In genomic region chr21:22120616-22121266, GRCh38 we compare ENCODE assay signal across 15 cellular contexts.
A peak's percentile ranks its signal among the peaks of the same experiment; 100 is the strongest.
DNase-seq lines count a peak whose midpoint lies in the region; ATAC-seq, FAIRE-seq and TF ChIP-seq lines count a peak whose summit lies in the region.
"Had no signal": no experiment of that assay in that cellular context is flagged by ENCODE, and none has a peak within 500 bp of the region (broad histone marks: within the 10 kb centered on the region; RNA-seq: fewer than 3 reads in every experiment).

No MANE protein-coding gene starts in this region.

- intact Hi-C loops in mucosa of descending colon (cut with DNase I, micrococcal nuclease): no loop called here

- H3K4me2 ChIP-seq in Loucy (ENCODE audit: low read depth, low read length, poor library complexity, severe bottlenecking) (no peak overlapping the region), astrocyte (ENCODE audit: low read length) (no peak overlapping the region)

- no peaks in the 10 kb centered on the region for H3K36me3 ChIP-seq in Loucy (ENCODE audit: insufficient read depth, low read length)
- H3K36me3 ChIP-seq in astrocyte (ENCODE audit: insufficient read depth, low read length): no peaks in the 10 kb centered on the region
- H3K36me3 ChIP-seq in mucosa of descending colon (ENCODE audit: low read depth): no peaks in the 10 kb centered on the region
- H3K36me3 ChIP-seq in MG63: no peaks in the 10 kb centered on the region
- H3K36me3 ChIP-seq: spleen had no signal

- no peaks in the 10 kb centered on the region for H3K36me3 Mint-ChIP-seq in astrocyte (ENCODE audit: low read depth, unreplicated experiment)
- H3K36me3 Mint-ChIP-seq: naive B cell; stimulated activated memory B cell treated with anti-CD40 and anti-IgM and Interleukin-4, amounts not matched to agents 10 μg/mL and 1 μg/mL and 100 μg/mL, for 72 hours had no signal

- no peaks in the 10 kb centered on the region for H3K9me3 Mint-ChIP-seq in astrocyte (ENCODE audit: unreplicated experiment)

- no peak overlapping the region for H3K27ac ChIP-seq in astrocyte (ENCODE audit: low read depth, low read length)
- H3K27ac ChIP-seq: RWPE1, spleen had no signal

- no peaks in the 10 kb centered on the region for H3K27me3 Mint-ChIP-seq in astrocyte (ENCODE audit: low read depth, unreplicated experiment)
- H3K27me3 Mint-ChIP-seq: naive B cell; stimulated activated memory B cell treated with anti-CD40 and anti-IgM and Interleukin-4, amounts not matched to agents 10 μg/mL and 1 μg/mL and 100 μg/mL, for 72 hours had no signal

- H4K20me1 ChIP-seq in Loucy (ENCODE audit: insufficient read depth, low read length, poor library complexity, severe bottlenecking) (no peaks in the 10 kb centered on the region), astrocyte (ENCODE audit: insufficient read depth, low read length) (no peaks in the 10 kb centered on the region)

- H2AFZ ChIP-seq in Loucy (ENCODE audit: low read length) (no peak overlapping the region), astrocyte (ENCODE audit: low read depth, low read length) (no peak overlapping the region)

- DNase-seq in GM12864 (ENCODE audit: low read depth): no peak
- no peak for DNase-seq in astrocyte (ENCODE audit: low read depth)
- DNase-seq in mucosa of descending colon: peak in 1 of 3 donors; percentile 9
- DNase-seq in OCI-M2 (lab: John Stamatoyannopoulos, UW; ENCODE audit: unreplicated experiment): no peak
- DNase-seq in SHP77 treated with DMSO at 0.1 percent for 48 hours (lab: John Stamatoyannopoulos, UW): no peak
- DNase-seq in effector CD8-positive, alpha-beta T cell (lab: John Stamatoyannopoulos, UW): no peak
- DNase-seq in MG63: no peak
- DNase-seq: activated effector memory CD4-positive, alpha-beta T cell treated with anti-CD3 and anti-CD28 coated beads, Interleukin-2, amount 50 U/mL, for 16 hours; naive B cell; NCI-H187; spleen had no signal

- FAIRE-seq in astrocyte (lab: Jason Lieb, UNC): no peak
- FAIRE-seq: H54 had no signal

- no peaks in the 10 kb centered on the region for H3K79me2 ChIP-seq in Loucy (ENCODE audit: insufficient read depth, low read length)
- no peaks in the 10 kb centered on the region for H3K79me2 ChIP-seq in astrocyte (ENCODE audit: insufficient read depth, low read length)

- H3K4me1 Mint-ChIP-seq in astrocyte (ENCODE audit: low read depth, unreplicated experiment): no peaks in the 10 kb centered on the region
- H3K4me1 Mint-ChIP-seq: naive B cell; stimulated activated memory B cell treated with anti-CD40 and anti-IgM and Interleukin-4, amounts not matched to agents 10 μg/mL and 1 μg/mL and 100 μg/mL, for 72 hours had no signal

- ATAC-seq in mucosa of descending colon: peak; percentile 53
- ATAC-seq: stimulated activated memory B cell treated with anti-CD40 and anti-IgM and Interleukin-4, amounts not matched to agents 10 μg/mL and 1 μg/mL and 100 μg/mL, for 72 hours had no signal

- TF ChIP-seq CTCF in GM12864 (IDR thresholded peaks at IDR 0.05; ENCODE audit: low read depth, low read length, missing control alignments) (peak; percentile 12), Loucy (conservative IDR thresholded peaks at IDR 0.05; ENCODE audit: low read length) (peak; percentile 33), astrocyte (IDR thresholded peaks at IDR 0.05; ENCODE audit: insufficient read depth, low read depth, low read length) (peak; percentile 14), mucosa of descending colon (IDR thresholded peaks at IDR 0.05) (no peak)

- H3K4me1 ChIP-seq in Loucy (ENCODE audit: insufficient read depth, low read length, poor library complexity, severe bottlenecking): no peaks in the 10 kb centered on the region
- no peaks in the 10 kb centered on the region for H3K4me1 ChIP-seq in astrocyte (ENCODE audit: insufficient read depth, low read length)
- no peaks in the 10 kb centered on the region for H3K4me1 ChIP-seq in mucosa of descending colon (ENCODE audit: low read depth)
- H3K4me1 ChIP-seq: spleen had no signal

- H3K4me3 ChIP-seq in GM12864 (ENCODE audit: low read depth, low read length) (no peak overlapping the region), Loucy (ENCODE audit: low read length, poor library complexity, severe bottlenecking) (no peak overlapping the region), astrocyte (ENCODE audit: insufficient read depth, low read depth, low read length) (no peak overlapping the region), mucosa of descending colon (no peak overlapping the region), MG63 (no peak overlapping the region)
- H3K4me3 ChIP-seq: spleen had no signal

- H3F3A ChIP-seq in Loucy (ENCODE audit: low read depth): no peaks in the 10 kb centered on the region

- no peak overlapping the region for H3K4me3 Mint-ChIP-seq in astrocyte (ENCODE audit: unreplicated experiment)
- H3K4me3 Mint-ChIP-seq: naive B cell; stimulated activated memory B cell treated with anti-CD40 and anti-IgM and Interleukin-4, amounts not matched to agents 10 μg/mL and 1 μg/mL and 100 μg/mL, for 72 hours had no signal

- no peak overlapping the region for H3K9ac ChIP-seq in Loucy (ENCODE audit: low read depth, low read length, poor library complexity, severe bottlenecking)
- H3K9ac ChIP-seq in astrocyte (ENCODE audit: low read length): no peak overlapping the region

- no peaks in the 10 kb centered on the region for H3K9me2 ChIP-seq in Loucy (replicated peaks; ENCODE audit: low read depth, low read length)

- no peak overlapping the region for H3K27ac Mint-ChIP-seq in astrocyte (ENCODE audit: unreplicated experiment)
- H3K27ac Mint-ChIP-seq: naive B cell; stimulated activated memory B cell treated with anti-CD40 and anti-IgM and Interleukin-4, amounts not matched to agents 10 μg/mL and 1 μg/mL and 100 μg/mL, for 72 hours had no signal

- H3K9me3 ChIP-seq in Loucy (ENCODE audit: insufficient read depth, low read depth, low read length): no peaks in the 10 kb centered on the region; the same call in 1 of the 2 replicates
- H3K9me3 ChIP-seq in astrocyte (ENCODE audit: insufficient read depth, low read depth, low read length): peaks cover 13% of the 10 kb centered on the region
- peaks cover 2% of the 10 kb centered on the region for H3K9me3 ChIP-seq in mucosa of descending colon
- no peaks in the 10 kb centered on the region for H3K9me3 ChIP-seq in MG63

- H3K27me3 ChIP-seq in Loucy (ENCODE audit: insufficient read depth, low read length, poor library complexity, severe bottlenecking) (no peaks in the 10 kb centered on the region), astrocyte (ENCODE audit: insufficient read depth, low read length) (no peaks in the 10 kb centered on the region), MG63 (no peaks in the 10 kb centered on the region)
- H3K27me3 ChIP-seq: spleen had no signal
